ENCODE assay signal across 1 cellular context in genomic region chr15:74873036-74873755, GRCh38.
A peak's percentile ranks its signal among the peaks of the same experiment; 100 is the strongest.
TF ChIP-seq lines count a peak whose summit lies in the region.

SCAMP2 (minus strand) TSS chr15:74873365; CDS start chr15:74873255, 110 bp downstream.

TF ChIP-seq in GM12878, 131 proteins besides CTCF, POLR2A, EP300 and RAD21 (continued from another document and continues in another):
- no peak for TF ChIP-seq KLF5 (IDR thresholded peaks at IDR 0.05; ENCODE audit: partially characterized antibody)
- TF ChIP-seq STAT1 (conservative IDR thresholded peaks at IDR 0.05), result peak; percentile 84; the same call in 1 of the 2 replicates
- TF ChIP-seq RELA (IDR thresholded peaks at IDR 0.05; ENCODE audit: borderline replicate concordance, partially characterized antibody), result peak; percentile 85
- TF ChIP-seq NR2C1 (IDR thresholded peaks at IDR 0.05), result peak; percentile 63
- TF ChIP-seq RBBP5 (conservative IDR thresholded peaks at IDR 0.05), result no peak
- peak; percentile 99 for TF ChIP-seq PKNOX1 (IDR thresholded peaks at IDR 0.05)
- peak; percentile 21; the same call in 1 of the 3 replicates for TF ChIP-seq POU2F2 (IDR thresholded peaks at IDR 0.05; ENCODE audit: borderline replicate concordance, low read depth, low read length)
- TF ChIP-seq NKRF (conservative IDR thresholded peaks at IDR 0.05), result peak; percentile 94
- no peak for TF ChIP-seq ZNF274 (IDR thresholded peaks at IDR 0.05; ENCODE audit: insufficient read depth, insufficient read length)
- TF ChIP-seq KDM1A (IDR thresholded peaks at IDR 0.05; ENCODE audit: borderline replicate concordance), result no peak
- TF ChIP-seq MEF2B (IDR thresholded peaks at IDR 0.05; ENCODE audit: partially characterized antibody, poor library complexity, severe bottlenecking), result peak; percentile 92
- no peak for TF ChIP-seq SMC3 (IDR thresholded peaks at IDR 0.05; ENCODE audit: borderline replicate concordance, low read length)
- TF ChIP-seq TCF3 (IDR thresholded peaks at IDR 0.05; ENCODE audit: borderline replicate concordance, insufficient read depth, low read depth, low read length), result no peak; the same call in 1 of the 2 replicates
- peak; percentile 97 for TF ChIP-seq RELB (IDR thresholded peaks at IDR 0.05; ENCODE audit: low read depth)
- no peak for TF ChIP-seq SREBF1 (IDR thresholded peaks at IDR 0.05; ENCODE audit: low read length)
- TF ChIP-seq ZZZ3 (IDR thresholded peaks at IDR 0.05; ENCODE audit: control insufficient read depth, insufficient read length, low read depth), result no peak
- TF ChIP-seq FOS (IDR thresholded peaks at IDR 0.05; ENCODE audit: borderline replicate concordance, extremely low read depth, insufficient read length), result peak; percentile 41
- no peak for TF ChIP-seq BCLAF1 (IDR thresholded peaks at IDR 0.05)
- peak; percentile 21; the same call in 1 of the 2 replicates for TF ChIP-seq MAX (IDR thresholded peaks at IDR 0.05; ENCODE audit: low read depth, low read length)
- no peak for TF ChIP-seq HDAC2 (IDR thresholded peaks at IDR 0.05)
- TF ChIP-seq CBX5 (IDR thresholded peaks at IDR 0.05; ENCODE audit: low read depth), result no peak
- TF ChIP-seq BRCA1 (IDR thresholded peaks at IDR 0.05; ENCODE audit: low read depth, low read length), result no peak
- TF ChIP-seq SMAD5 (IDR thresholded peaks at IDR 0.05; ENCODE audit: low read depth), result peak; percentile 59
- peak; percentile 67; the same call in 1 of the 2 replicates for TF ChIP-seq RB1 (IDR thresholded peaks at IDR 0.05; ENCODE audit: borderline replicate concordance)
- peak; percentile 91 for TF ChIP-seq ATF7 (IDR thresholded peaks at IDR 0.05; ENCODE audit: low read depth)
- no peak for TF ChIP-seq RCOR1 (conservative IDR thresholded peaks at IDR 0.05; ENCODE audit: low read depth, low read length)
- TF ChIP-seq SMARCA5 (IDR thresholded peaks at IDR 0.05), result no peak
- TF ChIP-seq NFIC (IDR thresholded peaks at IDR 0.05; ENCODE audit: low read depth, low read length), result no peak
- TF ChIP-seq PBX3 (IDR thresholded peaks at IDR 0.05; ENCODE audit: insufficient replicate concordance, low read depth, low read length), result peak; percentile 99
- no peak for TF ChIP-seq ZNF622 (IDR thresholded peaks at IDR 0.05)
- TF ChIP-seq ZBTB40 (IDR thresholded peaks at IDR 0.05; ENCODE audit: borderline replicate concordance), result peak; percentile 77; the same call in 1 of the 2 replicates
- TF ChIP-seq DPF2 (IDR thresholded peaks at IDR 0.05), result peak; percentile 97
- TF ChIP-seq ELK1 (IDR thresholded peaks at IDR 0.05; ENCODE audit: low read depth, low read length), result no peak
- peak; percentile 96 for TF ChIP-seq GATAD2B (conservative IDR thresholded peaks at IDR 0.05; ENCODE audit: low read depth)
- TF ChIP-seq EED (IDR thresholded peaks at IDR 0.05; ENCODE audit: low read depth), result peak; percentile 21; the same call in 1 of the 2 replicates
- TF ChIP-seq PML (IDR thresholded peaks at IDR 0.05; ENCODE audit: low read length), result peak; percentile 81; the same call in 1 of the 2 replicates
- TF ChIP-seq CHD1 (IDR thresholded peaks at IDR 0.05; ENCODE audit: low read depth, low read length), result no peak
- no peak for TF ChIP-seq ZBTB4 (CRISPR knock-in tag; IDR thresholded peaks at IDR 0.05)
- peak; percentile 72 for TF ChIP-seq E2F8 (IDR thresholded peaks at IDR 0.05; ENCODE audit: low read depth, partially characterized antibody)
